In genomic region chr1:16248603-16249534, GRCh38 we compare ENCODE assay signal across 2 cellular contexts.
TF ChIP-seq lines count a peak whose summit lies in the region.

No MANE protein-coding gene starts in this region.

TF ChIP-seq in liver, 16 proteins besides CTCF, POLR2A, EP300 and RAD21 (continued from another document):
- peak; percentile 71 for TF ChIP-seq FOXA2 (IDR thresholded peaks at IDR 0.05)
- peak; percentile 46 to 70 for TF ChIP-seq RXRA (IDR thresholded peaks at IDR 0.05)
- TF ChIP-seq ZBTB33 (IDR thresholded peaks at IDR 0.05) = peak; percentile 46
- TF ChIP-seq YY1 (IDR thresholded peaks at IDR 0.05) = peak; percentile 53
- peak; percentile 52 to 56 for TF ChIP-seq HNF4A (conservative IDR thresholded peaks at IDR 0.05)
- TF ChIP-seq MAX (IDR thresholded peaks at IDR 0.05) = peak; percentile 63
- peak in 1 of 2 donors; percentile 43 for TF ChIP-seq JUND (IDR thresholded peaks at IDR 0.05)
- TF ChIP-seq ATF3 (IDR thresholded peaks at IDR 0.05) = peak; percentile 69
- peak; percentile 70 for TF ChIP-seq SP1 (IDR thresholded peaks at IDR 0.05)
- TF ChIP-seq NR2F2 (IDR thresholded peaks at IDR 0.05) = no peak
- TF ChIP-seq FOXA1 (IDR thresholded peaks at IDR 0.05) = peak; percentile 34
- TF ChIP-seq HNF4G (IDR thresholded peaks at IDR 0.05) = no peak

TF ChIP-seq in HepG2, 621 proteins besides CTCF, POLR2A, EP300 and RAD21:
- TF ChIP-seq ATF4 (CRISPR knock-in tag; IDR thresholded peaks at IDR 0.05) = peak in 1 of 2 experiments; percentile 34; a peak in 1 of 4 replicates
- TF ChIP-seq NPAS2 (CRISPR knock-in tag; IDR thresholded peaks at IDR 0.05; ENCODE audit: borderline replicate concordance) = no peak
TF ChIP-seq in HepG2: peak in this region for 1.
